In genomic region chr3:189355115-189355480, GRCh38 we compare ENCODE assay signal across 9 cellular contexts.
A peak's percentile ranks its signal among the peaks of the same experiment; 100 is the strongest.
DNase-seq lines count a peak whose midpoint lies in the region; ATAC-seq and TF ChIP-seq lines count a peak whose summit lies in the region.
"Had no signal": no experiment of that assay in that cellular context is flagged by ENCODE, and none has a peak within 500 bp of the region (broad histone marks: within the 10 kb centered on the region; RNA-seq: fewer than 3 reads in every experiment).

No MANE protein-coding gene starts in this region.

- no peak overlapping the region for H3K56ac ChIP-seq in H9 (ENCODE audit: insufficient read length, low read depth, low read length)

- H2AFZ ChIP-seq in H9 (ENCODE audit: low read length), result no peak overlapping the region
- H2AFZ ChIP-seq in hepatocyte, result no peak overlapping the region

- no peak overlapping the region for H3K9ac ChIP-seq in H9 (ENCODE audit: extremely low read depth, insufficient read length, low read length)
- peak overlapping the region in 2 of 3 donors; percentile 18 to 26 for H3K9ac ChIP-seq in skeletal muscle tissue (ENCODE audit: low read depth in 1 of 3, low read length in 3 of 3)

- H3T11ph ChIP-seq in H9 (ENCODE audit: low read length), result no peak overlapping the region

- no peak overlapping the region for H3K4me3 ChIP-seq in RWPE2 (ENCODE audit: severe bottlenecking)
- H3K4me3 ChIP-seq in hepatocyte, result no peak overlapping the region
- no peak overlapping the region for H3K4me3 ChIP-seq in skeletal muscle tissue (ENCODE audit: low read length in 3 of 3)

- H3K27ac Mint-ChIP-seq in H9, result peak overlapping the region in 2 of 3 experiments; percentile 37 to 68; a peak in 2 of 7 replicates

- H2BK120ac ChIP-seq in H9 (ENCODE audit: low read depth, low read length, poor library complexity, severe bottlenecking), result no peak overlapping the region

- H4K20me1 ChIP-seq in H9 (ENCODE audit: control insufficient read depth, insufficient read depth, insufficient read length) (no peaks in the 10 kb centered on the region), hepatocyte (ENCODE audit: insufficient read depth, poor library complexity, severe bottlenecking) (no peaks in the 10 kb centered on the region)

- no peak overlapping the region for H4K91ac ChIP-seq in H9 (ENCODE audit: insufficient read length, low read depth, low read length)

- H3K14ac ChIP-seq in H9 (ENCODE audit: insufficient read depth, low read length), result no peak overlapping the region

- no peaks in the 10 kb centered on the region; the same call in 1 of the 2 replicates for H3K27me3 Mint-ChIP-seq in H9 (ENCODE audit: low read depth)

- no peaks in the 10 kb centered on the region for H3K27me3 ChIP-seq in H9 (ENCODE audit: insufficient read depth, low read length)
- H3K27me3 ChIP-seq in RWPE2 (ENCODE audit: insufficient read depth, poor library complexity, severe bottlenecking), result no peaks in the 10 kb centered on the region
- no peaks in the 10 kb centered on the region for H3K27me3 ChIP-seq in hepatocyte
- no peaks in the 10 kb centered on the region for H3K27me3 ChIP-seq in skeletal muscle tissue (ENCODE audit: control insufficient read depth in 3 of 3, insufficient read depth in 3 of 3, low read length in 3 of 3)

- DNase-seq in H9 (no peak), RWPE2 (ENCODE audit: low spot score) (no peak), hepatocyte (ENCODE audit: low spot score) (no peak), GM20000 (ENCODE audit: low spot score) (no peak)
- DNase-seq in stimulated activated CD8-positive, alpha-beta memory T cell treated with anti-CD3 and anti-CD28 coated beads, Interleukin-4, amount 100 ng/mL, for 48 hours, result no peak
- DNase-seq: NCI-H1048, SHP77 had no signal

- H3K79me2 ChIP-seq in H9 (ENCODE audit: insufficient read depth, low read length) (no peaks in the 10 kb centered on the region), hepatocyte (no peaks in the 10 kb centered on the region)

- no peak overlapping the region for H2BK5ac ChIP-seq in H9 (ENCODE audit: insufficient read length, low read length)

- H2BK20ac ChIP-seq in H9 (ENCODE audit: low read depth, low read length, poor library complexity, severe bottlenecking), result no peak overlapping the region

- no peak overlapping the region for H4K8ac ChIP-seq in H9 (replicated peaks; ENCODE audit: insufficient read length, low read depth, low read length)

- no peak overlapping the region for H3K4ac ChIP-seq in H9 (ENCODE audit: low read depth, low read length)

- H3K4me2 ChIP-seq in H9 (ENCODE audit: insufficient read depth, insufficient read length, low read length), result no peak overlapping the region
- peak overlapping the region; percentile 17 for H3K4me2 ChIP-seq in hepatocyte

- ATAC-seq in RWPE2 (ENCODE audit: low read depth), result no peak
- no peak for ATAC-seq in GM21576 (IDR thresholded peaks at IDR 0.05; ENCODE audit: unreplicated experiment)

- H4K5ac ChIP-seq in H9 (ENCODE audit: insufficient read length, low read depth, low read length), result no peak overlapping the region

- H3K4me1 ChIP-seq in H9 (ENCODE audit: insufficient read depth, low read length), result no peaks in the 10 kb centered on the region; the same call in 1 of the 2 replicates
- H3K4me1 ChIP-seq in RWPE2 (ENCODE audit: insufficient read depth, poor library complexity, severe bottlenecking), result peaks cover 38% of the 10 kb centered on the region
- peaks cover 20% of the 10 kb centered on the region for H3K4me1 ChIP-seq in hepatocyte (ENCODE audit: insufficient read depth)
- H3K4me1 ChIP-seq in skeletal muscle tissue (ENCODE audit: control insufficient read depth in 3 of 3, insufficient read depth in 3 of 3, low read length in 3 of 3), result peaks cover 10 to 28% (median 15%) of the 10 kb centered on the region in 3 donors

- H3K23ac ChIP-seq in H9 (ENCODE audit: insufficient read length, low read depth, low read length), result no peak overlapping the region

- H3K27ac ChIP-seq in H9 (ENCODE audit: insufficient read length, low read depth, low read length), result no peak overlapping the region
- H3K27ac ChIP-seq in RWPE2 (ENCODE audit: poor library complexity, severe bottlenecking), result peak overlapping the region; percentile 91
- peak overlapping the region; percentile 67 for H3K27ac ChIP-seq in hepatocyte
- H3K27ac ChIP-seq in skeletal muscle tissue (ENCODE audit: low read depth, low read length), result peak overlapping the region; percentile 76

- H3K9me3 Mint-ChIP-seq in H9, result no peaks in the 10 kb centered on the region

- no peaks in the 10 kb centered on the region for H3K36me3 Mint-ChIP-seq in H9 (ENCODE audit: insufficient read depth in 1 of 3, low read depth in 3 of 3)

- H3K4me3 Mint-ChIP-seq in H9, result no peak overlapping the region

- peaks cover 13 to 14% of the 10 kb centered on the region in 2 experiments for H3K4me1 Mint-ChIP-seq in H9

- H3K9me3 ChIP-seq in H9 (ENCODE audit: control insufficient read depth, low read depth, low read length), result no peaks in the 10 kb centered on the region
- no peaks in the 10 kb centered on the region for H3K9me3 ChIP-seq in RWPE2 (ENCODE audit: severe bottlenecking)
- no peaks in the 10 kb centered on the region for H3K9me3 ChIP-seq in hepatocyte (ENCODE audit: low read depth)
- H3K9me3 ChIP-seq in skeletal muscle tissue (ENCODE audit: control insufficient read depth in 3 of 3, low read length in 3 of 3), result no peaks in the 10 kb centered on the region

- WGBS in H9 (ENCODE audit: extremely low coverage, insufficient read length, low lambda C conversion rate), result no CpG with 5 or more reads among the region's 2 CpGs
- WGBS in hepatocyte (ENCODE audit: low lambda C conversion rate, missing lambda C conversion rate), result 47% methylated on average over 2 of the region's 2 CpGs

- H3K36me3 ChIP-seq in RWPE2 (ENCODE audit: low read depth), result no peaks in the 10 kb centered on the region
- H3K36me3 ChIP-seq in hepatocyte (replicated peaks; ENCODE audit: insufficient read depth, low read depth), result no peaks in the 10 kb centered on the region
- no peaks in the 10 kb centered on the region for H3K36me3 ChIP-seq in skeletal muscle tissue (ENCODE audit: control insufficient read depth in 3 of 3, insufficient read depth in 3 of 3, low read length in 3 of 3)

- H3K18ac ChIP-seq in H9 (ENCODE audit: insufficient read length, low read depth, low read length), result no peak overlapping the region

- no peaks in the 10 kb centered on the region for H3K79me1 ChIP-seq in H9 (ENCODE audit: insufficient read depth, low read depth, low read length, poor library complexity, severe bottlenecking)

- no peaks in the 10 kb centered on the region for H3K23me2 ChIP-seq in H9 (ENCODE audit: insufficient read length, low read depth, low read length, poor library complexity, severe bottlenecking)

- no peak overlapping the region for H2BK12ac ChIP-seq in H9 (ENCODE audit: insufficient read length, low read depth, low read length)

- no peaks in the 10 kb centered on the region for H3K9me2 ChIP-seq in hepatocyte (replicated peaks; ENCODE audit: insufficient read depth)

- TF ChIP-seq CTCF in H9 (conservative IDR thresholded peaks at IDR 0.05) (no peak), RWPE2 (IDR thresholded peaks at IDR 0.05; ENCODE audit: poor library complexity, severe bottlenecking) (no peak), hepatocyte (IDR thresholded peaks at IDR 0.05; ENCODE audit: poor library complexity) (no peak), GM20000 (IDR thresholded peaks at IDR 0.05; ENCODE audit: extremely low read depth, missing control alignments) (no peak)

- H2AK5ac ChIP-seq in H9 (ENCODE audit: insufficient read length, low read length), result no peak overlapping the region

- H2BK15ac ChIP-seq in H9 (ENCODE audit: low read depth, low read length), result no peak overlapping the region
